In the genomic region with DNA sequence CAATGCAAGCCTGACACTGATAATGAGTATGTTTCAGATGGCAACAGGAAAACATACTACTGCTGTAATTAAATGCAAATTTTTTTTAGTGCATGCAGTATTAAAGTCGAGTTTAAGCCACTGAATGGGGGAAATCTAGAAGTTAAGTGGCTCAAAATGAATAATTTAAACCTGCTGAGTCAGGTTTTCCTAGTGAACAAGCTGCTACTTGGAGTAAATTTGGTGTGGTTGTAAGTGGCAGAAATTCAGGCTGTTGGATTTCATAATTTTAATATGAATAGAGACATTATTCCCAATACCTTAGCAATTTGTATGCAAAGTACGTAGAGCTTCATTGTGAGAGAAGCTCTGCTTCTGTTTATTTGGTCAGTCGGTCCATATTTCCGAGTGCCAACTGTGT, we compare ENCODE assay signal across 16 cellular contexts.
DNase-seq lines count a peak whose midpoint lies in the region; ATAC-seq, FAIRE-seq and TF ChIP-seq lines count a peak whose summit lies in the region.
"Had no signal": no experiment of that assay in that cellular context is flagged by ENCODE, and none has a peak within 500 bp of the region (broad histone marks: within the 10 kb centered on the region; RNA-seq: fewer than 3 reads in every experiment).

No MANE protein-coding gene starts in this region.

- BruUV-seq in HepG2 (replicated peaks; lab: Mats Ljungman, UMichigan) (no TSS peak), K562 (replicated peaks; lab: Mats Ljungman, UMichigan) (no TSS peak)

- H4K8ac ChIP-seq in mesendoderm (ENCODE audit: low read depth, low read length), result no peak overlapping the region

- TF ChIP-seq EP300 in HepG2 (IDR thresholded peaks at IDR 0.05; ENCODE audit: low read depth in 2 of 2, low read length in 2 of 2), result no peak
- no peak for TF ChIP-seq EP300 in HepG2 (CRISPR knock-in tag; IDR thresholded peaks at IDR 0.05; ENCODE audit: borderline replicate concordance)
- no peak for TF ChIP-seq EP300 in K562 (IDR thresholded peaks at IDR 0.05; ENCODE audit: low read length)

- H4K5ac ChIP-seq in mesendoderm (ENCODE audit: low read length), result no peak overlapping the region

- no peak overlapping the region for H3K18ac ChIP-seq in mesendoderm (ENCODE audit: low read length)

- H3K4me1 ChIP-seq in HepG2 (ENCODE audit: insufficient read depth, low read length) (no peaks in the 10 kb centered on the region), right lobe of liver (no peaks in the 10 kb centered on the region), HUES64 (ENCODE audit: insufficient read depth, low read length) (peaks cover 11% of the 10 kb centered on the region), K562 (replicated peaks in 1 of 2; ENCODE audit: control insufficient read depth in 2 of 2, insufficient read depth in 2 of 2, low read length in 2 of 2) (peaks cover 0 to 3% of the 10 kb centered on the region in 2 experiments; a peak in 1 of 5 replicates), mesendoderm (ENCODE audit: control insufficient read depth, low read depth, low read length) (no peaks in the 10 kb centered on the region)
- H3K4me1 ChIP-seq: BLaER1 treated with 17β-estradiol and CSF1 and Interleukin-3, amounts not matched to agents 10 nM and 100 nM had no signal

- H3K4me2 ChIP-seq in HepG2 (ENCODE audit: low read depth, low read length) (no peak overlapping the region), K562 (ENCODE audit: insufficient read depth, low read length) (no peak overlapping the region), mesendoderm (ENCODE audit: low read length) (no peak overlapping the region)
- H3K4me2 ChIP-seq: BLaER1 treated with 17β-estradiol and CSF1 and Interleukin-3, amounts not matched to agents 10 nM and 100 nM had no signal

- TF ChIP-seq CTCF in HepG2 (CRISPR knock-in tag; IDR thresholded peaks at IDR 0.05) (no peak), right lobe of liver (IDR thresholded peaks at IDR 0.05) (no peak), K562 (IDR thresholded peaks at IDR 0.05 in 2 of 3, conservative IDR thresholded peaks at IDR 0.05 in 1 of 3; ENCODE audit: insufficient read depth in 2 of 3, low read depth in 1 of 3, low read length in 3 of 3) (no peak)

- no peak for DNase-seq in HepG2 (ENCODE audit: low spot score)
- DNase-seq in right lobe of liver, result no peak
- no peak for DNase-seq in K562 (ENCODE audit: extremely low read depth in 1 of 4, low spot score in 3 of 4)
- DNase-seq in H4 (ENCODE audit: low spot score), result no peak
- DNase-seq in mesendoderm, result no peak
- DNase-seq in NOMO-1 treated with dmso at 0.1 percent for 144 hours (lab: John Stamatoyannopoulos, UW; ENCODE audit: unreplicated experiment), result no peak
- DNase-seq: Calu3; CD8-positive, alpha-beta T cell; GDM1; HCEC 1CT; Kasumi-1; KG1 had no signal

- intact Hi-C loops in HepG2 (cut with micrococcal nuclease; ENCODE audit: unreplicated experiment), result no loop called here
- intact Hi-C loops in right lobe of liver (cut with DNase I), result no loop called here
- intact Hi-C loops in K562 (cut with micrococcal nuclease), result no loop called here

- H2BK15ac ChIP-seq in mesendoderm (replicated peaks; ENCODE audit: low read depth), result no peak overlapping the region

- H2AK5ac ChIP-seq in mesendoderm (ENCODE audit: low read length), result no peak overlapping the region

- FAIRE-seq in HepG2 (lab: Jason Lieb, UNC), result no peak
- FAIRE-seq in K562 (lab: Jason Lieb, UNC), result no peak
- FAIRE-seq: GM12892, H54 had no signal

- H2BK120ac ChIP-seq in mesendoderm (ENCODE audit: low read depth, low read length), result no peak overlapping the region

- TF ChIP-seq RAD21 in HepG2 (CRISPR knock-in tag; IDR thresholded peaks at IDR 0.05) (no peak), K562 (CRISPR knock-in tag; conservative IDR thresholded peaks at IDR 0.05 in 1 of 2, IDR thresholded peaks at IDR 0.05 in 1 of 2) (no peak)

- CTCF ChIA-PET in HepG2 (lab: Yijun Ruan, JAX; ENCODE audit: low intra/inter-chr PET ratio, low total read pairs), result no interaction called here
- CTCF ChIA-PET in K562 (lab: Yijun Ruan, JAX; ENCODE audit: low intra/inter-chr PET ratio), result no interaction called here

- H3K9me1 ChIP-seq in K562 (ENCODE audit: control insufficient read depth, insufficient read depth, low read length), result no peaks in the 10 kb centered on the region

- H3K79me2 ChIP-seq in HepG2 (ENCODE audit: insufficient read depth, low read length), result no peaks in the 10 kb centered on the region
- H3K79me2 ChIP-seq in K562 (ENCODE audit: control insufficient read depth, insufficient read depth, low read length), result no peaks in the 10 kb centered on the region
- no peaks in the 10 kb centered on the region for H3K79me2 ChIP-seq in mesendoderm (ENCODE audit: control insufficient read depth, insufficient read depth, low read length)

- H3K23ac ChIP-seq in mesendoderm (ENCODE audit: low read length), result no peak overlapping the region

- H3K36me3 ChIP-seq in HepG2 (replicated peaks in 1 of 2; ENCODE audit: control insufficient read depth in 1 of 2, insufficient read depth in 2 of 2, low read length in 2 of 2), result no peaks in the 10 kb centered on the region
- peaks cover 0 to 1% (median 0%) of the 10 kb centered on the region in 4 donors for H3K36me3 ChIP-seq in right lobe of liver
- no peaks in the 10 kb centered on the region for H3K36me3 ChIP-seq in HUES64 (ENCODE audit: insufficient read depth, low read length)
- H3K36me3 ChIP-seq in K562 (ENCODE audit: control insufficient read depth, insufficient read depth, low read length), result no peaks in the 10 kb centered on the region
- no peaks in the 10 kb centered on the region for H3K36me3 ChIP-seq in mesendoderm (ENCODE audit: control insufficient read depth, insufficient read depth, low read length)

- in situ Hi-C loops in HepG2 (cut with HindIII; ENCODE audit: extremely low pct_ligation_motif_present, low pct_unique_long_range_greater_than_20kb) (no loop called here), K562 (cut with MboI) (loop anchor here (25.0 kb wide), 1 partner anchor 1153 kb away; a partner anchor contains a TSS)

- H3K4me3 ChIP-seq in HepG2 (replicated peaks in 1 of 3; ENCODE audit: insufficient read depth in 1 of 3, low read depth in 2 of 3, low read length in 3 of 3), result no peak overlapping the region
- H3K4me3 ChIP-seq in right lobe of liver, result no peak overlapping the region
- H3K4me3 ChIP-seq in HUES64 (ENCODE audit: low read length), result no peak overlapping the region
- no peak overlapping the region for H3K4me3 ChIP-seq in K562
- H3K4me3 ChIP-seq in mesendoderm (ENCODE audit: low read length), result no peak overlapping the region
- H3K4me3 ChIP-seq: BLaER1 treated with 17β-estradiol and CSF1 and Interleukin-3, amounts not matched to agents 10 nM and 100 nM had no signal

- no peak for TF ChIP-seq POLR2A in HepG2 (IDR thresholded peaks at IDR 0.05; ENCODE audit: insufficient read depth in 1 of 2, low read depth in 2 of 2, low read length in 2 of 2)
- no peak for TF ChIP-seq POLR2A in right lobe of liver (IDR thresholded peaks at IDR 0.05)
- TF ChIP-seq POLR2A in K562 (conservative IDR thresholded peaks at IDR 0.05), result no peak

- H3K27me3 ChIP-seq in HepG2 (ENCODE audit: control insufficient read depth in 1 of 2, insufficient read depth in 2 of 2, low read length in 2 of 2), result no peaks in the 10 kb centered on the region
- no peaks in the 10 kb centered on the region for H3K27me3 ChIP-seq in right lobe of liver
- no peaks in the 10 kb centered on the region for H3K27me3 ChIP-seq in HUES64 (ENCODE audit: insufficient read depth, low read length)
- no peaks in the 10 kb centered on the region for H3K27me3 ChIP-seq in K562 (ENCODE audit: control insufficient read depth in 2 of 2, insufficient read depth in 2 of 2, low read length in 2 of 2)
- no peaks in the 10 kb centered on the region for H3K27me3 ChIP-seq in mesendoderm (ENCODE audit: insufficient read depth, low read length, poor library complexity)
- H3K27me3 ChIP-seq: BLaER1 treated with 17β-estradiol and CSF1 and Interleukin-3, amounts not matched to agents 10 nM and 100 nM had no signal

- H3K9ac ChIP-seq in HepG2 (ENCODE audit: insufficient read depth, low read depth, low read length), result no peak overlapping the region
- no peak overlapping the region for H3K9ac ChIP-seq in HUES64 (ENCODE audit: low read depth, low read length)
- H3K9ac ChIP-seq in K562 (ENCODE audit: insufficient read depth in 1 of 2, low read depth in 2 of 2, low read length in 2 of 2), result no peak overlapping the region
- no peak overlapping the region for H3K9ac ChIP-seq in mesendoderm (ENCODE audit: low read length)
- H3K9ac ChIP-seq: BLaER1 treated with 17β-estradiol and CSF1 and Interleukin-3, amounts not matched to agents 10 nM and 100 nM had no signal

- H3K9me3 ChIP-seq in HepG2 (ENCODE audit: low read length), result no peaks in the 10 kb centered on the region
- no peaks in the 10 kb centered on the region for H3K9me3 ChIP-seq in right lobe of liver
- no peaks in the 10 kb centered on the region for H3K9me3 ChIP-seq in HUES64 (ENCODE audit: insufficient read depth, low read depth, low read length)
- no peaks in the 10 kb centered on the region for H3K9me3 ChIP-seq in K562 (replicated peaks; ENCODE audit: control insufficient read depth, insufficient read depth, low read depth, low read length)
- H3K9me3 ChIP-seq: BLaER1 treated with 17β-estradiol and CSF1 and Interleukin-3, amounts not matched to agents 10 nM and 100 nM had no signal

- H3K27ac ChIP-seq in HepG2 (ENCODE audit: extremely low read length, insufficient read depth, low read length), result no peak overlapping the region
- no peak overlapping the region for H3K27ac ChIP-seq in right lobe of liver
- H3K27ac ChIP-seq in HUES64 (ENCODE audit: low read depth, low read length), result peak overlapping the region; percentile 32; the same call in 1 of the 2 replicates
- H3K27ac ChIP-seq in K562 (ENCODE audit: extremely low read depth, low read depth, low read length), result no peak overlapping the region
- H3K27ac ChIP-seq in mesendoderm (ENCODE audit: low read depth, low read length), result no peak overlapping the region
- H3K27ac ChIP-seq: BLaER1 treated with 17β-estradiol and CSF1 and Interleukin-3, amounts not matched to agents 10 nM and 100 nM had no signal

- WGBS in HepG2 (ENCODE audit: low lambda C conversion rate), result 21% methylated on average over 4 of the region's 4 CpGs
- 53% methylated on average over 4 of the region's 4 CpGs for WGBS in right lobe of liver (ENCODE audit: insufficient coverage, low coverage, low lambda C conversion rate, missing lambda C conversion rate)
- 76% methylated on average over 4 of the region's 4 CpGs for WGBS in HUES64
- 0% methylated on average over 4 of the region's 4 CpGs for WGBS in K562 (ENCODE audit: insufficient coverage, low coverage, missing lambda C conversion rate)
- WGBS in mesendoderm (ENCODE audit: extremely low coverage, insufficient coverage, low lambda C conversion rate), result no CpG with 5 or more reads among the region's 4 CpGs

- H3K4ac ChIP-seq in mesendoderm (ENCODE audit: low read depth, low read length), result no peak overlapping the region

- no peak overlapping the region for H3K56ac ChIP-seq in mesendoderm (ENCODE audit: low read length)

- no peak for ATAC-seq in HepG2
- ATAC-seq in right lobe of liver, result no peak
- ATAC-seq in K562, result no peak
- ATAC-seq: CD8-positive, alpha-beta T cell had no signal

- H2AFZ ChIP-seq in HepG2 (ENCODE audit: low read length) (no peak overlapping the region), K562 (ENCODE audit: low read depth, low read length) (no peak overlapping the region)

- no peaks in the 10 kb centered on the region for H4K20me1 ChIP-seq in HepG2 (ENCODE audit: insufficient read depth, low read length)
- H4K20me1 ChIP-seq in K562 (replicated peaks; ENCODE audit: control insufficient read depth, insufficient read depth, low read length), result no peaks in the 10 kb centered on the region

- H3K79me1 ChIP-seq in mesendoderm (ENCODE audit: low read length), result no peaks in the 10 kb centered on the region

- H2BK5ac ChIP-seq in mesendoderm (ENCODE audit: low read length), result no peak overlapping the region

- POLR2A ChIA-PET in HepG2 (lab: Yijun Ruan, JAX) (no interaction called here), K562 (lab: Yijun Ruan, JAX) (no interaction called here)
